ENCODE assay signal across 23 cellular contexts in genomic region chr5:84764227-84764626, GRCh38.
"Had no signal": no experiment of that assay in that cellular context is flagged by ENCODE, and none has a peak within 500 bp of the region (broad histone marks: within the 10 kb centered on the region; RNA-seq: fewer than 3 reads in every experiment).

No MANE protein-coding gene starts in this region.

- H3K4me3 Mint-ChIP-seq: dendritic cell treated with granulocyte-macrophage colony-stimulating factor and Interleukin-4, amounts not matched to agents 40 ng/mL and 50 ng/mL, for 4 days; immature natural killer cell; naive B cell; nephron had no signal

- H3K27me3 Mint-ChIP-seq: dendritic cell treated with granulocyte-macrophage colony-stimulating factor and Interleukin-4, amounts not matched to agents 40 ng/mL and 50 ng/mL, for 4 days; naive B cell; progenitor cell of endocrine pancreas had no signal

- H3K4me1 Mint-ChIP-seq: immature natural killer cell, naive B cell, nephron had no signal

- H3K27me3 ChIP-seq: pancreas, suprapubic skin, thyroid gland, upper lobe of left lung, vagina had no signal

- ATAC-seq: pancreas; right cardiac atrium; stimulated activated naive CD8-positive, alpha-beta T cell treated with anti-CD3 and anti-CD28 coated beads, Interleukin-15, Interleukin-2, amounts not matched to agents 100 U/mL and 50 U/mL, for 24 hours had no signal

- H3K27ac Mint-ChIP-seq: dendritic cell treated with granulocyte-macrophage colony-stimulating factor and Interleukin-4, amounts not matched to agents 40 ng/mL and 50 ng/mL, for 4 days; immature natural killer cell; naive B cell; nephron; progenitor cell of endocrine pancreas had no signal

- H3K4me1 ChIP-seq: left ventricle myocardium inferior, pancreas, suprapubic skin, thyroid gland, upper lobe of left lung, vagina had no signal

- DNase-seq: foreskin melanocyte; head of caudate nucleus; hippocampal formation; immature natural killer cell; left ventricle myocardium inferior; mesenchymal stem cell; naive B cell; occipital lobe; stimulated activated CD4-positive, alpha-beta T cell treated with anti-CD3 and anti-CD28 coated beads, Interleukin-2, amount 100 ng/mL, for 48 hours; stimulated activated naive CD8-positive, alpha-beta T cell treated with anti-CD3 and anti-CD28 coated beads, Interleukin-15, Interleukin-2, amounts not matched to agents 100 U/mL and 50 U/mL, for 24 hours; thyroid gland; upper lobe of left lung had no signal

- H3K27ac ChIP-seq: left ventricle myocardium inferior, pancreas, suprapubic skin, thyroid gland, upper lobe of left lung, vagina had no signal

- H3K9me3 Mint-ChIP-seq: nephron had no signal

- H3K36me3 ChIP-seq: left ventricle myocardium inferior, pancreas, suprapubic skin, thyroid gland, upper lobe of left lung, vagina had no signal

- H3K36me3 Mint-ChIP-seq: immature natural killer cell, naive B cell had no signal

- H3K9me3 ChIP-seq: left ventricle myocardium inferior, pancreas, suprapubic skin, thyroid gland, upper lobe of left lung, vagina had no signal

- FAIRE-seq: colon, keratinocyte, pancreas had no signal

- H3K4me3 ChIP-seq: left ventricle myocardium inferior, lung, pancreas, smooth muscle cell, suprapubic skin, thyroid gland, upper lobe of left lung, vagina had no signal

- H3K4me2 ChIP-seq: smooth muscle cell had no signal
